10 cellular contexts compared by ENCODE assay signal in the genomic region with DNA sequence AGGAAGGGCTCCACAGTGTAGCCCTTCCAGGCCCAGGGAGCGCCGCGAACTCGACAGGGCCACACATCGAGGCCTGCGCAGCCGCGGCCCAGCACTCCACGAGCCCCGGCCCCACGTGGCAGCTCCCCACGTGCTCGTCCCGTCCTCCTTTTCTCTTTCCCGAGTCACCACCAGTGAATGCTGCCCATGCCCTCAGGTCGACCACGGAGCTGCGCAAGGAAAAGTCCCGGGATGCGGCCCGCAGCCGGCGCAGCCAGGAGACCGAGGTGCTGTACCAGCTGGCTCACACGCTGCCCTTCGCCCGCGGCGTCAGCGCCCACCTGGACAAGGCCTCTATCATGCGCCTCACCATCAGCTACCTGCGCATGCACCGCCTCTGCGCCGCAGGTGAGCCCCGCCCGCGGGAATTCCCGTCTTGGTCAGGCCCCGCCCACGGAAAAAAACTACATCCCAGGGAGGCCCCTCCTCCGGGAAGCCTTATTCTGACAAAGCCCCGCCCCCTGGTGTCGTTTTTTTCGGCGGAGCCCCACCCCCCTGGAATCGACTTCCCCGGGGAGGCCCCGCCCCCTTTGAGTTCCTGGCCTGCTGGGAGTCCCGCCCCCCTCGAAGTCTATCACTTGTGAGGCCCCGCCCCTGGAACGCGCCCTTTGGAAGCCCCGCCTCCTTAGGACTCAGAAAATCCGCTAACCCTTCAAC. TPM values are rescaled to one million over a fixed set of nuclear protein-coding genes. Genes with fewer than 3 reads are reported as not detected.
DNase-seq lines count a peak whose midpoint lies in the region; ATAC-seq and TF ChIP-seq lines count a peak whose summit lies in the region.
"Had no signal": no experiment of that assay in that cellular context is flagged by ENCODE, and none has a peak within 500 bp of the region (broad histone marks: within the 10 kb centered on the region; RNA-seq: fewer than 3 reads in every experiment).

No MANE protein-coding gene starts in this region.

- 0 out of 2 replicates have a peak, but pooled peaks cover 8% of the 10 kb centered on the region for H4K20me1 ChIP-seq in GM23338 (replicated peaks; ENCODE audit: insufficient read depth)

- H3F3A ChIP-seq in GM23338 (replicated peaks; ENCODE audit: low read depth) = peaks cover 25% of the 10 kb centered on the region

- intact Hi-C loops in left ventricle myocardium superior (cut with micrococcal nuclease) = no loop called here

- no peak overlapping the region for H3K9ac ChIP-seq in trophoblast cell (ENCODE audit: low read length)

- H3K9me3 Mint-ChIP-seq in GM23338 = peaks cover 20% of the 10 kb centered on the region
- peaks cover 8% of the 10 kb centered on the region for H3K9me3 Mint-ChIP-seq in activated naive CD8-positive, alpha-beta T cell treated with anti-CD3 and anti-CD28 coated beads, Interleukin-2, amount 50 U/mL, for 24 hours
- H3K9me3 Mint-ChIP-seq: activated naive CD4-positive, alpha-beta T cell treated with anti-CD3 and anti-CD28 coated beads, Interleukin-2, amount 50 U/mL, for 24 hours had no signal

- no peaks in the 10 kb centered on the region for H3K27me3 ChIP-seq in GM23338 (ENCODE audit: insufficient read depth)
- H3K27me3 ChIP-seq in trophoblast cell (ENCODE audit: insufficient read depth, low read length) = no peaks in the 10 kb centered on the region

- peak overlapping the region; percentile 77 for H4K12ac ChIP-seq in trophoblast cell (ENCODE audit: low read depth, low read length)

- peak overlapping the region; percentile 70 for H4K8ac ChIP-seq in trophoblast cell (ENCODE audit: low read depth, low read length)

- peak overlapping the region; percentile 86 for H4K91ac ChIP-seq in trophoblast cell (ENCODE audit: low read depth, low read length)

- no peaks in the 10 kb centered on the region; the same call in 1 of the 2 replicates for H3K79me2 ChIP-seq in GM23338 (replicated peaks; ENCODE audit: insufficient read depth)
- H3K79me2 ChIP-seq in trophoblast cell (ENCODE audit: control insufficient read depth, insufficient read depth, low read length, poor library complexity) = peaks cover 3% of the 10 kb centered on the region

- no peak overlapping the region for H2BK5ac ChIP-seq in trophoblast cell (ENCODE audit: low read depth, low read length, poor library complexity)

- peaks cover 5% of the 10 kb centered on the region for H3K9me3 ChIP-seq in trophoblast cell (ENCODE audit: insufficient read depth, low read depth, low read length)
- H3K9me3 ChIP-seq: neutrophil had no signal

- H3K4me1 ChIP-seq in GM23338 (ENCODE audit: insufficient read depth) (peaks cover 35% of the 10 kb centered on the region), trophoblast cell (ENCODE audit: control insufficient read depth in 1 of 2, insufficient read depth in 2 of 2, low read length in 2 of 2) (peaks cover 10 to 13% of the 10 kb centered on the region in 2 experiments)

- TF ChIP-seq CTCF in GM23338 (conservative IDR thresholded peaks at IDR 0.05; ENCODE audit: low read depth in 2 of 2) = no peak

- H2AFZ ChIP-seq in GM23338 (no peak overlapping the region), trophoblast cell (ENCODE audit: insufficient read depth, low read length, poor library complexity) (peak overlapping the region; percentile 98)

- peak; percentile 78 for ATAC-seq in GM23338
- ATAC-seq in activated naive CD8-positive, alpha-beta T cell treated with anti-CD3 and anti-CD28 coated beads, Interleukin-2, amount 50 U/mL, for 24 hours = no peak
- no peak for ATAC-seq in left ventricle myocardium superior
- ATAC-seq in HG03097 (IDR thresholded peaks at IDR 0.05; ENCODE audit: low FRiP score, unreplicated experiment) = no peak
- no peak for ATAC-seq in HG02870 (IDR thresholded peaks at IDR 0.05; ENCODE audit: unreplicated experiment)
- ATAC-seq in GM18498 (IDR thresholded peaks at IDR 0.05; ENCODE audit: unreplicated experiment) = no peak
- no peak for ATAC-seq in GM19351 (IDR thresholded peaks at IDR 0.05; ENCODE audit: unreplicated experiment)

- peak overlapping the region; percentile 58 for H2BK120ac ChIP-seq in trophoblast cell (ENCODE audit: insufficient read depth, low read length, poor library complexity)

- peak overlapping the region; percentile 88 for H3K4me3 Mint-ChIP-seq in GM23338
- H3K4me3 Mint-ChIP-seq in activated naive CD8-positive, alpha-beta T cell treated with anti-CD3 and anti-CD28 coated beads, Interleukin-2, amount 50 U/mL, for 24 hours = no peak overlapping the region
- H3K4me3 Mint-ChIP-seq: activated naive CD4-positive, alpha-beta T cell treated with anti-CD3 and anti-CD28 coated beads, Interleukin-2, amount 50 U/mL, for 24 hours had no signal

- peak overlapping the region; percentile 99 for H3K27ac Mint-ChIP-seq in GM23338
- H3K27ac Mint-ChIP-seq in activated naive CD8-positive, alpha-beta T cell treated with anti-CD3 and anti-CD28 coated beads, Interleukin-2, amount 50 U/mL, for 24 hours = no peak overlapping the region
- H3K27ac Mint-ChIP-seq: activated naive CD4-positive, alpha-beta T cell treated with anti-CD3 and anti-CD28 coated beads, Interleukin-2, amount 50 U/mL, for 24 hours had no signal

- H3K36me3 Mint-ChIP-seq in GM23338 (ENCODE audit: low read depth) = peaks cover 48% of the 10 kb centered on the region
- no peaks in the 10 kb centered on the region for H3K36me3 Mint-ChIP-seq in activated naive CD8-positive, alpha-beta T cell treated with anti-CD3 and anti-CD28 coated beads, Interleukin-2, amount 50 U/mL, for 24 hours (ENCODE audit: low read depth)

- H3K79me1 ChIP-seq in trophoblast cell (ENCODE audit: low read length) = peaks cover 11% of the 10 kb centered on the region

- peak overlapping the region; percentile 48 for H3K4ac ChIP-seq in trophoblast cell (ENCODE audit: low read depth, low read length)

- peak overlapping the region; percentile 85 for H3K18ac ChIP-seq in trophoblast cell (ENCODE audit: low read length)

- no CpG with 5 or more reads among the region's 56 CpGs for WGBS in trophoblast cell (ENCODE audit: extremely low coverage, insufficient coverage, insufficient read length)

- no peak overlapping the region for H2BK12ac ChIP-seq in trophoblast cell (ENCODE audit: low read length)

- peak overlapping the region; percentile 80 for H3K14ac ChIP-seq in trophoblast cell (ENCODE audit: low read length)

- H3K23ac ChIP-seq in trophoblast cell (ENCODE audit: low read length) = no peak overlapping the region

- peak overlapping the region; percentile 9 for H2AK5ac ChIP-seq in trophoblast cell (ENCODE audit: low read length)

- DNase-seq in GM23338 (ENCODE audit: low spot score) = peak; percentile 100
- peak; percentile 4 for DNase-seq in activated naive CD8-positive, alpha-beta T cell treated with anti-CD3 and anti-CD28 coated beads, Interleukin-2, amount 50 U/mL, for 24 hours
- DNase-seq in left ventricle myocardium superior = peak; percentile 75
- peak; percentile 52 to 62 for DNase-seq in trophoblast cell

- H3K4me1 Mint-ChIP-seq in GM23338 = peaks cover 33% of the 10 kb centered on the region
- no peaks in the 10 kb centered on the region for H3K4me1 Mint-ChIP-seq in activated naive CD8-positive, alpha-beta T cell treated with anti-CD3 and anti-CD28 coated beads, Interleukin-2, amount 50 U/mL, for 24 hours
- H3K4me1 Mint-ChIP-seq: activated naive CD4-positive, alpha-beta T cell treated with anti-CD3 and anti-CD28 coated beads, Interleukin-2, amount 50 U/mL, for 24 hours had no signal

- peak overlapping the region; percentile 52 for H3K4me3 ChIP-seq in GM23338
- H3K4me3 ChIP-seq in trophoblast cell (ENCODE audit: low read depth, low read length) = peak overlapping the region; percentile 55

- H3K27me3 Mint-ChIP-seq in GM23338 (ENCODE audit: insufficient read depth, low read depth, poor library complexity) = peaks cover 4% of the 10 kb centered on the region
- no peaks in the 10 kb centered on the region for H3K27me3 Mint-ChIP-seq in activated naive CD8-positive, alpha-beta T cell treated with anti-CD3 and anti-CD28 coated beads, Interleukin-2, amount 50 U/mL, for 24 hours
- H3K27me3 Mint-ChIP-seq: activated naive CD4-positive, alpha-beta T cell treated with anti-CD3 and anti-CD28 coated beads, Interleukin-2, amount 50 U/mL, for 24 hours had no signal

- H3K9me2 ChIP-seq in GM23338 (ENCODE audit: insufficient read depth) = no peaks in the 10 kb centered on the region

- H3K36me3 ChIP-seq in GM23338 (ENCODE audit: insufficient read depth) (peaks cover 16% of the 10 kb centered on the region; the same call in 1 of the 2 replicates), trophoblast cell (ENCODE audit: control insufficient read depth in 1 of 2, insufficient read depth in 2 of 2, low read length in 2 of 2) (peaks cover 3 to 4% of the 10 kb centered on the region in 2 experiments)
- H3K36me3 ChIP-seq: neutrophil had no signal

- H3K4me2 ChIP-seq in GM23338 (peak overlapping the region; percentile 76), trophoblast cell (ENCODE audit: low read length) (peak overlapping the region; percentile 56)

- peak overlapping the region; percentile 80 for H3K27ac ChIP-seq in GM23338 (ENCODE audit: low read depth)
- no peak overlapping the region for H3K27ac ChIP-seq in trophoblast cell (ENCODE audit: low read depth, low read length)
- H3K27ac ChIP-seq: neutrophil had no signal

TF ChIP-seq in GM23338, 12 proteins besides CTCF, POLR2A, EP300 and RAD21:
- peak; percentile 58; the same call in 1 of the 2 replicates for TF ChIP-seq CREB1 (CRISPR knock-in tag; IDR thresholded peaks at IDR 0.05; ENCODE audit: low read depth)
- peak; percentile 78 for TF ChIP-seq POLR2AphosphoS5 (IDR thresholded peaks at IDR 0.05; ENCODE audit: low read depth)
- TF ChIP-seq ZNF331 (CRISPR knock-in tag; IDR thresholded peaks at IDR 0.05; ENCODE audit: low read depth) = no peak
- TF ChIP-seq JUNB (IDR thresholded peaks at IDR 0.05; ENCODE audit: unreplicated experiment) = no peak
- no peak for TF ChIP-seq EZH2phosphoT487 (IDR thresholded peaks at IDR 0.05; ENCODE audit: unreplicated experiment)

RNA-seq across cellular contexts. Expression of a gene that starts 7.0 kb away (rescaled TPM):
- total RNA-seq in GM23338 (2014; rRNA removed; shearing (Covaris generic)) = 34.1 and 70.5 TPM in 2 replicates
- polyA plus RNA-seq in GM23338 (2016; fragmentation: Nextera tagmentation; extraction: Ambion mirVana) = 20.4 and 20.8 TPM in 2 replicates
- total RNA-seq in left ventricle myocardium superior = 81.4 TPM
- 7.6 and 9.8 TPM in 2 replicates for polyA plus RNA-seq in trophoblast cell (2013)

RNA-seq across cellular contexts. Expression of a gene that starts 43.0 kb away (rescaled TPM):
- 111 and 123 TPM in 2 replicates for total RNA-seq in GM23338 (2014; rRNA removed; shearing (Covaris generic))
- polyA plus RNA-seq in GM23338 (2016; fragmentation: Nextera tagmentation; extraction: Ambion mirVana) = 45.3 and 51.6 TPM in 2 replicates
- 72.5 TPM for total RNA-seq in left ventricle myocardium superior
- 49.7 and 52.0 TPM in 2 replicates for polyA plus RNA-seq in trophoblast cell (2013)

Comparison
In these comparisons a context has a peak if more than half of its experiments do, and no peak if none do; other contexts are left out.
1. DNase-seq: peak in every context shown above with its lines; median percentile 100 in GM23338; 75 in left ventricle myocardium superior; 57 in trophoblast cell; 4 in activated naive CD8-positive, alpha-beta T cell treated with anti-CD3 and anti-CD28 coated beads, Interleukin-2, amount 50 U/mL, for 24 hours.